ENCODE assay signal across 8 cellular contexts in the genomic region with DNA sequence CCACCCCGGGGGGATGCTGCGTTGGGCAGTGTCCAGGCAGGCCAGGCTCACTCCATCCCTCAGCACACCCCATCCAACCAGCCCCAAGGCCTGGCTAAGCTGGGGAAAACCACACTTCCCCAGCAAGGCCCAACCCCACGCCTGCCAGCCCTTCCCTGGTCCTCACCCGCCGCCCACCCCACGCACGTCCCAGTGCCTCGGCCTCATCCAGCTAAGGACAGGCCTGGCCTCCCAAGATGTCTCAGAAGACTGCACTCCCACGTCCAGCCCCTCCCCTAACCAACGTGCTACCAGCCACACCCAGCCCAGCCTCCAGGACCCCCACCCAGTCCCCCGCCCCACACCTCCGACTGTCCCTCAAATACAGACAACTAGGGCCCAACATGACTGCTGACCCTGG. TPM values are rescaled to one million over a fixed set of nuclear protein-coding genes. Genes with fewer than 3 reads are reported as not detected.
"Had no signal": no experiment of that assay in that cellular context is flagged by ENCODE, and none has a peak within 500 bp of the region (broad histone marks: within the 10 kb centered on the region; RNA-seq: fewer than 3 reads in every experiment).

No MANE protein-coding gene starts in this region.

- H3K27ac ChIP-seq: GM23248 had no signal

- H3K9ac ChIP-seq: GM23248 had no signal

- H3K4me1 ChIP-seq: HAP-1 had no signal

- H3K4me3 ChIP-seq: GM23248, GM23338, HAP-1 had no signal

- H2AFZ ChIP-seq: GM23248, GM23338 had no signal

- DNase-seq: GM23248, GOT3, H7, H9, HCEC 1CT, HFFc6 had no signal

- H3K9me3 ChIP-seq: HAP-1 had no signal

- H3K4me2 ChIP-seq: GM23338 had no signal

RNA-seq across cellular contexts. Expression of a gene that starts 9.8 kb away (rescaled TPM):
- polyA plus RNA-seq: GM23248 had no signal
